8 cellular contexts compared by ENCODE assay signal in the genomic region with DNA sequence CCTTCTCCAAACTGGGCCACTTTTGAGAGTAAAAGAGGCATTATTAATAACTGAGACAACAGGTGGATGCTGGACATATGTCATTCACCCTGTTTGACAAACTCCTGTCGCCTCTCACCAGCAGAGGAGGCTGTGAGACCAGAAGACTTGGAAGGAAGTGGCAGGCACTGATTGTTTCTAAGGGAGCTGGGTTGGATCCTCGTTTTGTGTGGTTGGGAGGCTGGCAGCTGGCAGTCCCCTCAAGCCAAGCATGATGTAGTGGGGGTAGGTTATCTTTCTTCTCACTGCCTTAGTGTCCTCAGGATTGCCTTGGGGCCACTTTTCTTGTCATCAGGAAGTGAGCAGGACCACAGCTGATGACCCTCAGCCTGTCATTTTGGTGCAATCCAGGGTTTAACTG.
DNase-seq lines count a peak whose midpoint lies in the region; ATAC-seq, FAIRE-seq and TF ChIP-seq lines count a peak whose summit lies in the region.

No MANE protein-coding gene starts in this region.

- WGBS in K562 (ENCODE audit: insufficient coverage, low coverage, missing lambda C conversion rate): 3% methylated on average over 2 of the region's 2 CpGs

- no peaks in the 10 kb centered on the region for H3K9me3 ChIP-seq in K562 (replicated peaks; ENCODE audit: control insufficient read depth, insufficient read depth, low read depth, low read length)

- H3K4me1 ChIP-seq in K562 (replicated peaks in 1 of 2; ENCODE audit: control insufficient read depth in 2 of 2, insufficient read depth in 2 of 2, low read length in 2 of 2): no peaks in the 10 kb centered on the region

- intact Hi-C loops in K562 (cut with micrococcal nuclease): loop anchor here (5.0 kb wide), 1 partner anchor 182 kb away; no protein-coding TSS in a partner anchor
- intact Hi-C loops in activated T-helper 2 cell treated with anti-CD3 and anti-CD28 coated beads, Interferon-gamma antibody, Interleukin-2, Interleukin-4, amounts not matched to agents 10 μg/mL and 5 μg/mL and 100 μg/mL, durations not matched to agents 14 hours and 24 hours and 36 hours (cut with micrococcal nuclease): loop anchor here (5.0 kb wide), 1 partner anchor 182 kb away; no protein-coding TSS in a partner anchor

- in situ Hi-C loops in K562 (cut with MboI): loop anchor here (25.0 kb wide), 1 partner anchor 458 kb away; no protein-coding TSS in a partner anchor

- H3K9me3 Mint-ChIP-seq in activated T-helper 2 cell treated with anti-CD3 and anti-CD28 coated beads, Interferon-gamma antibody, Interleukin-2, Interleukin-4, amounts not matched to agents 10 μg/mL and 5 μg/mL and 100 μg/mL, durations not matched to agents 14 hours and 24 hours and 36 hours: no peaks in the 10 kb centered on the region

- no peak overlapping the region for H3K4me2 ChIP-seq in K562 (ENCODE audit: insufficient read depth, low read length)

- H3K4me1 Mint-ChIP-seq in activated T-helper 2 cell treated with anti-CD3 and anti-CD28 coated beads, Interferon-gamma antibody, Interleukin-2, Interleukin-4, amounts not matched to agents 10 μg/mL and 5 μg/mL and 100 μg/mL, durations not matched to agents 14 hours and 24 hours and 36 hours (ENCODE audit: low read depth): no peaks in the 10 kb centered on the region

- BruUV-seq in K562 (replicated peaks; lab: Mats Ljungman, UMichigan): no TSS peak

- POLR2A ChIA-PET in K562 (lab: Yijun Ruan, JAX): no interaction called here

- FAIRE-seq in K562 (lab: Jason Lieb, UNC): no peak

- H4K20me1 ChIP-seq in K562 (replicated peaks; ENCODE audit: control insufficient read depth, insufficient read depth, low read length): no peaks in the 10 kb centered on the region

- H3K27ac Mint-ChIP-seq in activated T-helper 2 cell treated with anti-CD3 and anti-CD28 coated beads, Interferon-gamma antibody, Interleukin-2, Interleukin-4, amounts not matched to agents 10 μg/mL and 5 μg/mL and 100 μg/mL, durations not matched to agents 14 hours and 24 hours and 36 hours: no peak overlapping the region

- H3K79me2 ChIP-seq in K562 (ENCODE audit: control insufficient read depth, insufficient read depth, low read length): no peaks in the 10 kb centered on the region

- H3K4me3 Mint-ChIP-seq in activated T-helper 2 cell treated with anti-CD3 and anti-CD28 coated beads, Interferon-gamma antibody, Interleukin-2, Interleukin-4, amounts not matched to agents 10 μg/mL and 5 μg/mL and 100 μg/mL, durations not matched to agents 14 hours and 24 hours and 36 hours (ENCODE audit: low read depth): no peak overlapping the region

- no peak for TF ChIP-seq POLR2A in K562 (conservative IDR thresholded peaks at IDR 0.05)

- no peaks in the 10 kb centered on the region for H3K36me3 Mint-ChIP-seq in activated T-helper 2 cell treated with anti-CD3 and anti-CD28 coated beads, Interferon-gamma antibody, Interleukin-2, Interleukin-4, amounts not matched to agents 10 μg/mL and 5 μg/mL and 100 μg/mL, durations not matched to agents 14 hours and 24 hours and 36 hours (ENCODE audit: low read depth)

- 0 out of 5 replicates have a peak, but pooled peaks cover 0 to 3% of the 10 kb centered on the region in 2 experiments for H3K27me3 ChIP-seq in K562 (ENCODE audit: control insufficient read depth in 2 of 2, insufficient read depth in 2 of 2, low read length in 2 of 2)

- no peaks in the 10 kb centered on the region for H3K27me3 Mint-ChIP-seq in activated T-helper 2 cell treated with anti-CD3 and anti-CD28 coated beads, Interferon-gamma antibody, Interleukin-2, Interleukin-4, amounts not matched to agents 10 μg/mL and 5 μg/mL and 100 μg/mL, durations not matched to agents 14 hours and 24 hours and 36 hours (ENCODE audit: low read depth)

- H3K36me3 ChIP-seq in K562 (ENCODE audit: control insufficient read depth, insufficient read depth, low read length): no peaks in the 10 kb centered on the region

- CTCF ChIA-PET in K562 (lab: Yijun Ruan, JAX; ENCODE audit: low intra/inter-chr PET ratio): interaction anchor here (1.7 kb wide), 1 partner anchor 186 kb away, joined by 8 read pairs; no protein-coding TSS in a partner anchor

- peak in 1 of 2 experiments; percentile 35; a peak in 1 of 4 replicates for TF ChIP-seq RAD21 in K562 (CRISPR knock-in tag; conservative IDR thresholded peaks at IDR 0.05 in 1 of 2, IDR thresholded peaks at IDR 0.05 in 1 of 2)

- DNase-seq in Daoy (ENCODE audit: low read depth) (peak; percentile 85), HT1080 (ENCODE audit: low read depth) (peak; percentile 63), K562 (ENCODE audit: extremely low read depth in 1 of 4, low spot score in 3 of 4) (peak in 1 of 4 experiments; percentile 16), myocyte (ENCODE audit: low read depth) (peak; percentile 93), putamen (ENCODE audit: low spot score) (no peak), C1 segment of cervical spinal cord (lab: John Stamatoyannopoulos, UW) (no peak)
- DNase-seq in activated T-helper 2 cell treated with anti-CD3 and anti-CD28 coated beads, Interferon-gamma antibody, Interleukin-2, Interleukin-4, amounts not matched to agents 10 μg/mL and 5 μg/mL and 100 μg/mL, durations not matched to agents 14 hours and 24 hours and 36 hours (ENCODE audit: low spot score): no peak

- H3K9me1 ChIP-seq in K562 (ENCODE audit: control insufficient read depth, insufficient read depth, low read length): no peaks in the 10 kb centered on the region

- H3K27ac ChIP-seq in K562 (ENCODE audit: extremely low read depth, low read depth, low read length): no peak overlapping the region

- H2AFZ ChIP-seq in K562 (ENCODE audit: low read depth, low read length): no peak overlapping the region

- TF ChIP-seq CTCF in K562 (IDR thresholded peaks at IDR 0.05 in 2 of 3, conservative IDR thresholded peaks at IDR 0.05 in 1 of 3; ENCODE audit: insufficient read depth in 2 of 3, low read depth in 1 of 3, low read length in 3 of 3): peak; percentile 30 to 53 (median 33); a peak in 5 of 6 replicates

- TF ChIP-seq EP300 in K562 (IDR thresholded peaks at IDR 0.05; ENCODE audit: low read length): no peak

- ATAC-seq in K562 (no peak), HG02840 (IDR thresholded peaks at IDR 0.05; ENCODE audit: low FRiP score, unreplicated experiment) (no peak)

- H3K9ac ChIP-seq in K562 (ENCODE audit: insufficient read depth in 1 of 2, low read depth in 2 of 2, low read length in 2 of 2): no peak overlapping the region

- no peak overlapping the region for H3K4me3 ChIP-seq in K562

TF ChIP-seq in K562, 482 proteins besides CTCF, POLR2A, EP300 and RAD21:
- peak; percentile 51; the same call in 1 of the 2 replicates for TF ChIP-seq SMC3 (conservative IDR thresholded peaks at IDR 0.05; ENCODE audit: insufficient read depth, low read depth, low read length)
- TF ChIP-seq ZNF23 (CRISPR knock-in tag; IDR thresholded peaks at IDR 0.05): no peak
TF ChIP-seq in K562: peak in this region for 1.

Comparison
In these comparisons a context has a peak if more than half of its experiments do, and no peak if none do; other contexts are left out.
1. DNase-seq: peak in Daoy (single experiment), HT1080 (single experiment) and myocyte (single experiment); none in putamen (single experiment), C1 segment of cervical spinal cord (0 of 14) and activated T-helper 2 cell treated with anti-CD3 and anti-CD28 coated beads, Interferon-gamma antibody, Interleukin-2, Interleukin-4, amounts not matched to agents 10 μg/mL and 5 μg/mL and 100 μg/mL, durations not matched to agents 14 hours and 24 hours and 36 hours (single experiment).